ENCODE assay signal across 9 cellular contexts in genomic region chr2:150490466-150490865, GRCh38. TPM values are rescaled to one million over a fixed set of nuclear protein-coding genes. Genes with fewer than 3 reads are reported as not detected.
"Had no signal": no experiment of that assay in that cellular context is flagged by ENCODE, and none has a peak within 500 bp of the region (broad histone marks: within the 10 kb centered on the region; RNA-seq: fewer than 3 reads in every experiment).

No MANE protein-coding gene starts in this region.

- H3K9me3 ChIP-seq: HAP-1 had no signal

- ATAC-seq: HCT116 had no signal

- FAIRE-seq: HTR-8/SVneo had no signal

- H3K4me2 ChIP-seq: KMS-11 had no signal

- H3K4me1 ChIP-seq: HAP-1 had no signal

- H3K4me3 ChIP-seq: GM23248, HAP-1 had no signal

- H3K9ac ChIP-seq: GM23248, KMS-11 had no signal

- DNase-seq: GOT3, H7, Karpas-422 had no signal

- H3K36me3 ChIP-seq: HAP-1 had no signal

- H2AFZ ChIP-seq: GM23248 had no signal

- H3K27ac ChIP-seq: GM23248, KMS-11 had no signal

RNA-seq across cellular contexts. Expression of gene RND3, which starts 3.0 kb away (rescaled TPM):
- polyA plus RNA-seq: IgD-negative memory B cell had no signal
